Comparison of ENCODE assay signal across 13 cellular contexts in genomic region chr16:69924777-69925191, GRCh38. TPM values are rescaled to one million over a fixed set of nuclear protein-coding genes. Genes with fewer than 3 reads are reported as not detected.
DNase-seq lines count a peak whose midpoint lies in the region; FAIRE-seq and TF ChIP-seq lines count a peak whose summit lies in the region.
"Had no signal": no experiment of that assay in that cellular context is flagged by ENCODE, and none has a peak within 500 bp of the region (broad histone marks: within the 10 kb centered on the region; RNA-seq: fewer than 3 reads in every experiment).

No MANE protein-coding gene starts in this region.

- peak; percentile 75 for DNase-seq in astrocyte of the spinal cord (ENCODE audit: low read depth, low spot score)
- DNase-seq in hepatocyte (ENCODE audit: low spot score) = peak; percentile 51
- DNase-seq in renal cortical epithelial cell (ENCODE audit: low read depth) = peak; percentile 86
- DNase-seq in BE2C = no peak
- no peak for DNase-seq in NCI-H2171 (lab: John Stamatoyannopoulos, UW)
- no peak for DNase-seq in NCI-H1048 (lab: John Stamatoyannopoulos, UW)
- no peak for DNase-seq in GM19239 (ENCODE audit: insufficient read length, low spot score)
- DNase-seq: activated T-cell treated with anti-CD3 and anti-CD28 coated beads, Interleukin-2, amount 50 U/mL, for 1 hour; NCI-H1105; retina; SHP77; stimulated activated naive CD4-positive, alpha-beta T cell had no signal

- no peak for FAIRE-seq in GM19239 (lab: Jason Lieb, UNC)

- 77% methylated on average over 17 of the region's 19 CpGs for WGBS in hepatocyte (ENCODE audit: low lambda C conversion rate, missing lambda C conversion rate)

- H3K4me1 ChIP-seq in BLaER1 treated with 17β-estradiol and CSF1 and Interleukin-3, amounts not matched to agents 10 nM and 100 nM = peaks cover 14 to 79% (median 72%) of the 10 kb centered on the region in 10 experiments
- H3K4me1 ChIP-seq in hepatocyte (ENCODE audit: insufficient read depth) = peaks cover 20% of the 10 kb centered on the region
- no peaks in the 10 kb centered on the region for H3K4me1 ChIP-seq in BE2C

- no peaks in the 10 kb centered on the region for H3K9me2 ChIP-seq in hepatocyte (replicated peaks; ENCODE audit: insufficient read depth)

- H4K20me1 ChIP-seq in BLaER1 treated with 17β-estradiol and CSF1 and Interleukin-3, amounts not matched to agents 10 nM and 100 nM = peaks cover 0 to 59% (median 0%) of the 10 kb centered on the region in 11 experiments; a peak in 10 of 22 replicates
- H4K20me1 ChIP-seq in hepatocyte (ENCODE audit: insufficient read depth, poor library complexity, severe bottlenecking) = no peaks in the 10 kb centered on the region

- peak overlapping the region in 7 of 11 experiments; percentile 22 to 90 (median 59); a peak in 11 of 22 replicates for H3K4me2 ChIP-seq in BLaER1 treated with 17β-estradiol and CSF1 and Interleukin-3, amounts not matched to agents 10 nM and 100 nM
- H3K4me2 ChIP-seq in hepatocyte = no peak overlapping the region

- peaks cover 3 to 78% (median 22%) of the 10 kb centered on the region in 11 experiments; a peak in 14 of 22 replicates for H3K36me3 ChIP-seq in BLaER1 treated with 17β-estradiol and CSF1 and Interleukin-3, amounts not matched to agents 10 nM and 100 nM
- H3K36me3 ChIP-seq in hepatocyte (replicated peaks; ENCODE audit: insufficient read depth, low read depth) (no peaks in the 10 kb centered on the region), BE2C (no peaks in the 10 kb centered on the region)

- no peak overlapping the region for H3K9ac ChIP-seq in BLaER1 treated with 17β-estradiol and CSF1 and Interleukin-3, amounts not matched to agents 10 nM and 100 nM

- no peaks in the 10 kb centered on the region for H3K79me2 ChIP-seq in hepatocyte

- H3K4me3 ChIP-seq in BLaER1 treated with 17β-estradiol and CSF1 and Interleukin-3, amounts not matched to agents 10 nM and 100 nM = no peak overlapping the region
- H3K4me3 ChIP-seq in astrocyte of the spinal cord (ENCODE audit: low read depth, low read length) = no peak overlapping the region
- no peak overlapping the region for H3K4me3 ChIP-seq in hepatocyte
- H3K4me3 ChIP-seq in BE2C (ENCODE audit: low read depth, low read length) = no peak overlapping the region

- H2AFZ ChIP-seq in hepatocyte = no peak overlapping the region

- H3K27me3 ChIP-seq in BLaER1 treated with 17β-estradiol and CSF1 and Interleukin-3, amounts not matched to agents 10 nM and 100 nM = 0 out of 22 replicates have a peak, but pooled peaks cover 0 to 4% (median 0%) of the 10 kb centered on the region in 11 experiments
- H3K27me3 ChIP-seq in hepatocyte (no peaks in the 10 kb centered on the region), BE2C (no peaks in the 10 kb centered on the region)

- in situ Hi-C loops in astrocyte of the spinal cord (cut with HindIII; ENCODE audit: low sequenced_read_pairs) = no loop called here

- no peaks in the 10 kb centered on the region for H3K9me3 ChIP-seq in BLaER1 treated with 17β-estradiol and CSF1 and Interleukin-3, amounts not matched to agents 10 nM and 100 nM (replicated peaks in 1 of 11)
- no peaks in the 10 kb centered on the region for H3K9me3 ChIP-seq in hepatocyte (ENCODE audit: low read depth)
- H3K9me3 ChIP-seq in BE2C = no peaks in the 10 kb centered on the region

- no peak for TF ChIP-seq CTCF in astrocyte of the spinal cord (IDR thresholded peaks at IDR 0.05; ENCODE audit: low read depth, low read length)
- TF ChIP-seq CTCF in hepatocyte (IDR thresholded peaks at IDR 0.05; ENCODE audit: poor library complexity) = no peak
- TF ChIP-seq CTCF in BE2C (IDR thresholded peaks at IDR 0.05; ENCODE audit: low read depth, low read length) = no peak

- no peak overlapping the region for H3K27ac ChIP-seq in BLaER1 treated with 17β-estradiol and CSF1 and Interleukin-3, amounts not matched to agents 10 nM and 100 nM
- H3K27ac ChIP-seq in hepatocyte = peak overlapping the region; percentile 86

RNA-seq across cellular contexts. Expression of gene CLEC18A, which starts 26.4 kb away (rescaled TPM):
- total RNA-seq in hepatocyte (1.3 and 1.9 TPM in 2 replicates), renal cortical epithelial cell (0.15 and 1.6 TPM in 2 replicates)
- 0.26 and 0.37 TPM in 2 replicates for polyA plus RNA-seq in hepatocyte
- 0.15 TPM for polyA plus RNA-seq in BE2C (2012; ENCODE audit: insufficient read depth, insufficient read length, low read depth)

Comparison
In these comparisons a context has a peak if more than half of its experiments do, and no peak if none do; other contexts are left out.
1. DNase-seq: peak in astrocyte of the spinal cord (single experiment), hepatocyte (single experiment) and renal cortical epithelial cell (single experiment); none in BE2C (single experiment), NCI-H2171 (single experiment), NCI-H1048 (single experiment) and GM19239 (single experiment).